In genomic region chr7:105521731-105522458, GRCh38 we compare ENCODE assay signal across 8 cellular contexts. TPM values are rescaled to one million over a fixed set of nuclear protein-coding genes. Genes with fewer than 3 reads are reported as not detected.
A peak's percentile ranks its signal among the peaks of the same experiment; 100 is the strongest.
DNase-seq lines count a peak whose midpoint lies in the region; ATAC-seq and TF ChIP-seq lines count a peak whose summit lies in the region.

TSS of gene PUS7 (minus strand) at chr7:105522271. CDS start at chr7:105508512, 13,759 bp downstream.

- H3K4me1 ChIP-seq in BLaER1: peaks cover 27% of the 10 kb centered on the region
- H3K4me1 ChIP-seq in right lobe of liver: peaks cover 0 to 17% (median 4%) of the 10 kb centered on the region in 4 donors

- ATAC-seq in HG03457 (IDR thresholded peaks at IDR 0.05; ENCODE audit: unreplicated experiment) (peak; percentile 73), right lobe of liver (peak; percentile 93 to 96 (median 95))

- H3K4me3 ChIP-seq in BLaER1 (peak within 1 kb of the TSS; percentile 74), right lobe of liver (peak within 1 kb of the TSS; percentile 82 to 96 (median 88))

- H3K27ac ChIP-seq in BLaER1 (peak within 1 kb of the TSS; percentile 72), right lobe of liver (peak within 1 kb of the TSS; percentile 68 to 79 (median 76))

- H3K9me3 ChIP-seq in BLaER1 (no peaks in the 10 kb centered on the region), right lobe of liver (no peaks in the 10 kb centered on the region)

- TF ChIP-seq CTCF in right lobe of liver (IDR thresholded peaks at IDR 0.05): peak in 1 of 4 donors; percentile 5

- H3K36me3 ChIP-seq in BLaER1 (peaks cover 25% of the 10 kb centered on the region), right lobe of liver (no peaks in the 10 kb centered on the region)

- intact Hi-C loops in right lobe of liver (cut with DNase I): no loop called here

- peak within 1 kb of the TSS; percentile 81 for H3K9ac ChIP-seq in BLaER1

- WGBS in right lobe of liver (ENCODE audit: insufficient coverage, low coverage, low lambda C conversion rate, missing lambda C conversion rate): 0% methylated on average over 11 of the region's 96 CpGs

- H3K4me2 ChIP-seq in BLaER1: peak within 1 kb of the TSS; percentile 94

- no peaks in the 10 kb centered on the region for H3K27me3 ChIP-seq in BLaER1
- no peaks in the 10 kb centered on the region for H3K27me3 ChIP-seq in right lobe of liver

- TF ChIP-seq POLR2A in right lobe of liver (IDR thresholded peaks at IDR 0.05): peak; percentile 77

- peak; percentile 77 for DNase-seq in GM19240 (ENCODE audit: insufficient read length, low spot score)
- peak; percentile 8 for DNase-seq in NCI-H524 treated with DMSO at 0.1 percent for 48 hours (lab: John Stamatoyannopoulos, UW)
- peak; percentile 74 for DNase-seq in activated CD4-positive, alpha-beta T cell treated with anti-CD3 and anti-CD28 coated beads, Interleukin-2, amount 50 U/mL, for 1 hour
- DNase-seq in dermis blood vessel endothelial cell: peak; percentile 93
- DNase-seq in right lobe of liver: peak; percentile 91 to 93 (median 91)
- peak; percentile 80 for DNase-seq in stimulated activated CD4-positive, alpha-beta T cell treated with anti-CD3 and anti-CD28 coated beads, Interleukin-4, amount 100 ng/mL, for 24 hours

- H4K20me1 ChIP-seq in BLaER1: peaks cover 40% of the 10 kb centered on the region

RNA-seq across cellular contexts. Expression of gene PUS7, which starts in this region (rescaled TPM):
- 35.1 and 36.3 TPM in 2 replicates for total RNA-seq in dermis blood vessel endothelial cell
- 10 to 100 TPM in 1 of 6 experiments, 1 to 10 TPM in 5; 4.2 to 15.7 (median 6.8) TPM for total RNA-seq in right lobe of liver

Comparison
In these comparisons a context has a peak if more than half of its experiments do, and no peak if none do; other contexts are left out.
1. Peak in every context shown above with its lines: DNase-seq, ATAC-seq, H3K4me3 ChIP-seq and H3K27ac ChIP-seq.
2. DNase-seq: peak in every context shown above with its lines; median percentile 93 in dermis blood vessel endothelial cell; 91 in right lobe of liver; 80 in stimulated activated CD4-positive, alpha-beta T cell treated with anti-CD3 and anti-CD28 coated beads, Interleukin-4, amount 100 ng/mL, for 24 hours; 77 in GM19240; 74 in activated CD4-positive, alpha-beta T cell treated with anti-CD3 and anti-CD28 coated beads, Interleukin-2, amount 50 U/mL, for 1 hour; 8 in NCI-H524 treated with DMSO at 0.1 percent for 48 hours.